30 cellular contexts compared by ENCODE assay signal in genomic region chr5:37640088-37640487, GRCh38.
"Had no signal": no experiment of that assay in that cellular context is flagged by ENCODE, and none has a peak within 500 bp of the region (broad histone marks: within the 10 kb centered on the region; RNA-seq: fewer than 3 reads in every experiment).

No MANE protein-coding gene starts in this region.

- H3K27ac Mint-ChIP-seq: activated CD4-positive, alpha-beta T cell treated with anti-CD3 and anti-CD28 coated beads, Interleukin-2, amount 10 ng/mL, durations not matched to agents 24 days and 14 days; activated CD8-positive, alpha-beta T cell treated with anti-CD3 and anti-CD28 coated beads for 36 hours; activated naive CD8-positive, alpha-beta T cell treated with anti-CD3 and anti-CD28 coated beads for 36 hours; activated T-cell treated with anti-CD3 and anti-CD28 coated beads, Interleukin-2, amount 50 U/mL, for 72 hours; activated T-helper 17 cell treated with anti-CD3 and anti-CD28 coated beads, Interleukin-2, amount 50 U/mL, for 72 hours; T-helper 1 cell treated with Interleukin-12 subunit alpha and Interleukin-12 subunit beta and Interleukin-4 antibody, amounts not matched to agents 30 μg/mL and 1 μg/mL, for 36 hours; T-helper 2 cell treated with Interferon-gamma antibody and Interleukin-4, amounts not matched to agents 5 μg/mL and 100 μg/mL, for 36 hours had no signal

- H3K4me1 Mint-ChIP-seq: activated CD4-positive, alpha-beta T cell treated with anti-CD3 and anti-CD28 coated beads, Interleukin-2, amount 10 ng/mL, durations not matched to agents 24 days and 14 days; activated T-helper 17 cell treated with anti-CD3 and anti-CD28 coated beads, Interleukin-2, amount 50 U/mL, for 72 hours had no signal

- H3K4me1 ChIP-seq: Peyer's patch had no signal

- H3K9me3 Mint-ChIP-seq: central memory CD8-positive, alpha-beta T cell had no signal

- ATAC-seq: activated CD8-positive, alpha-beta T cell treated with anti-CD3 and anti-CD28 coated beads for 36 hours; activated T-cell treated with anti-CD3 and anti-CD28 coated beads, Interleukin-2, amount 50 U/mL, for 72 hours; activated T-helper 17 cell treated with anti-CD3 and anti-CD28 coated beads, Interleukin-2, amount 50 U/mL, for 72 hours; Right ventricle myocardium inferior had no signal

- FAIRE-seq: TTC549 had no signal

- H3K27ac ChIP-seq: cardiac muscle cell, Peyer's patch had no signal

- H3K4me3 Mint-ChIP-seq: activated CD4-positive, alpha-beta T cell treated with anti-CD3 and anti-CD28 coated beads, Interleukin-2, amount 10 ng/mL, durations not matched to agents 24 days and 14 days; activated CD8-positive, alpha-beta T cell treated with anti-CD3 and anti-CD28 coated beads for 36 hours; activated naive CD8-positive, alpha-beta T cell treated with anti-CD3 and anti-CD28 coated beads for 36 hours; activated T-cell treated with anti-CD3 and anti-CD28 coated beads, Interleukin-2, amount 50 U/mL, for 72 hours; activated T-helper 17 cell treated with anti-CD3 and anti-CD28 coated beads, Interleukin-2, amount 50 U/mL, for 72 hours; central memory CD8-positive, alpha-beta T cell; T-helper 1 cell treated with Interleukin-12 subunit alpha and Interleukin-12 subunit beta and Interleukin-4 antibody, amounts not matched to agents 30 μg/mL and 1 μg/mL, for 36 hours; T-helper 2 cell treated with Interferon-gamma antibody and Interleukin-4, amounts not matched to agents 5 μg/mL and 100 μg/mL, for 36 hours had no signal

- H3K4me3 ChIP-seq: cardiac muscle cell, Peyer's patch had no signal

- H3K36me3 ChIP-seq: cardiac muscle cell, Peyer's patch had no signal

- H3K27me3 Mint-ChIP-seq: activated CD4-positive, alpha-beta T cell treated with anti-CD3 and anti-CD28 coated beads, Interleukin-2, amount 10 ng/mL, durations not matched to agents 24 days and 14 days; activated CD8-positive, alpha-beta T cell treated with anti-CD3 and anti-CD28 coated beads for 36 hours; activated naive CD8-positive, alpha-beta T cell treated with anti-CD3 and anti-CD28 coated beads for 36 hours; activated T-helper 17 cell treated with anti-CD3 and anti-CD28 coated beads, Interleukin-2, amount 50 U/mL, for 72 hours; central memory CD8-positive, alpha-beta T cell had no signal

- H3K9me3 ChIP-seq: Peyer's patch had no signal

- H3K27me3 ChIP-seq: cardiac muscle cell, Peyer's patch had no signal

- DNase-seq: activated CD4-positive, alpha-beta T cell treated with anti-CD3 and anti-CD28 coated beads, Interleukin-2, amount 10 ng/mL, durations not matched to agents 24 days and 14 days; activated CD4-positive, alpha-beta T cell treated with anti-CD3 and anti-CD28 coated beads, Interleukin-2, amount 50 U/mL, for 4 hours; activated CD8-positive, alpha-beta T cell treated with anti-CD3 and anti-CD28 coated beads for 36 hours; activated effector memory CD4-positive, alpha-beta T cell treated with anti-CD3 and anti-CD28 coated beads, Interleukin-2, amount 50 U/mL, for 16 hours; activated naive CD4-positive, alpha-beta T cell; activated naive CD4-positive, alpha-beta T cell treated with anti-CD3 and anti-CD28 coated beads, Interleukin-2, amount 50 U/mL, for 16 hours; activated naive CD8-positive, alpha-beta T cell treated with anti-CD3 and anti-CD28 coated beads for 36 hours; activated T-cell treated with anti-CD3 and anti-CD28 coated beads, Interleukin-2, amount 50 U/mL, for 1 hour; activated T-cell treated with anti-CD3 and anti-CD28 coated beads, Interleukin-2, amount 50 U/mL, for 72 hours; amniotic stem cell; aorta; NCI-H1092 treated with DMSO at 0.1 percent for 48 hours; NCI-H1417; NCI-H146; NCI-H187 treated with DMSO at 0.1 percent for 48 hours; NCI-H2081; NCI-H2171 treated with DMSO at 0.1 percent for 48 hours; NCI-H2227 treated with DMSO at 0.1 percent for 48 hours; NCI-H446; NCI-H510A treated with DMSO at 0.1 percent for 48 hours; NCI-H69; Peyer's patch; RPMI8226 had no signal
